In the genomic region with DNA sequence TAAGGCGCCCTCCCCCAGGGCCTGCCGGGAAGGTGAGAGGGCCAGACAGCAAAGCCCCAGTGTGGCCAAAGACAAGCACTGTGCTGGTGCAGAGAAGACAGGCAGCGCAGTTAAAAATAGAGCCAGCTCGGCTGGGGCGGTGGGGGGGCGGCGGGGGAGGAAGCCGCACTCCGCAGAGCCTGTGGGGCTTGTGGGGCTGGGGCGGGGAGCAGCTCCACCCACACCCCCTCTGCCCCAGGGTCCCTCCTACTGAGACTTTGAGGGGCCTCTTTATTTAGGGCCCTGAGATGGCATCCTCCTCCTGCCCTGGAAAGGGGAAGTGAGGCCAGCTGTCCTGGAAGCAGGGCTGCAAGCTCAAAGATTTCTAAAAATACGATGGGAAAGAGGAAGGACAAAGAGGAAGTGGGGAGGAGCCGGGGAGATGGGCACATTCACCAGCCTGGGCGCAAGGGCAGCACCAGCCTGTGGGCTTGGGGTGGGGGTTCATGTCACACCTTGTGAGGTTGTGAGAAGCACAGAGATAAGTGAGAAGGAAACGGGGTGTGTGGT, we compare ENCODE assay signal across 9 cellular contexts. TPM values are rescaled to one million over a fixed set of nuclear protein-coding genes. Genes with fewer than 3 reads are reported as not detected.
DNase-seq lines count a peak whose midpoint lies in the region; ATAC-seq and TF ChIP-seq lines count a peak whose summit lies in the region.
"Had no signal": no experiment of that assay in that cellular context is flagged by ENCODE, and none has a peak within 500 bp of the region (broad histone marks: within the 10 kb centered on the region; RNA-seq: fewer than 3 reads in every experiment).

No MANE protein-coding gene starts in this region.

- intact Hi-C loops in left lung (cut with DNase I): no loop called here

- H3K9me3 Mint-ChIP-seq in CD8-positive, alpha-beta memory T cell: no peaks in the 10 kb centered on the region
- H3K9me3 Mint-ChIP-seq: nephron had no signal

- CTCF ChIA-PET in CD8-positive, alpha-beta memory T cell (lab: Charles Lee): interaction anchor here (0.9 to 1.6 kb wide), 6 partner anchors 9 to 144 kb away, joined by 3 to 4 read pairs (median 3); no protein-coding TSS in a partner anchor

- peak overlapping the region; percentile 89 to 98 (median 95) for H3K4me3 Mint-ChIP-seq in CD8-positive, alpha-beta memory T cell
- H3K4me3 Mint-ChIP-seq: nephron had no signal

- POLR2A ChIA-PET in CD8-positive, alpha-beta memory T cell (lab: Charles Lee): interaction anchor here (0.6 to 1.2 kb wide), 3 partner anchors 16 to 264 kb away, joined by 3 to 4 read pairs (median 3); no protein-coding TSS in a partner anchor

- H4K20me1 ChIP-seq in Karpas-422 (ENCODE audit: insufficient read depth, low read depth, low read length): no peaks in the 10 kb centered on the region

- peaks cover 24% of the 10 kb centered on the region for H3K36me3 ChIP-seq in CD8-positive, alpha-beta memory T cell (ENCODE audit: insufficient read depth, low read length)
- H3K36me3 ChIP-seq in Karpas-422 (ENCODE audit: insufficient read depth, low read length): no peaks in the 10 kb centered on the region
- peaks cover 0 to 36% of the 10 kb centered on the region in 2 donors for H3K36me3 ChIP-seq in left lung
- no peaks in the 10 kb centered on the region for H3K36me3 ChIP-seq in urinary bladder (ENCODE audit: insufficient read depth)

- H3K27ac Mint-ChIP-seq in CD8-positive, alpha-beta memory T cell: peak overlapping the region; percentile 77 to 100 (median 96)

- H3K4me2 ChIP-seq in Karpas-422 (ENCODE audit: low read depth, low read length, poor library complexity, severe bottlenecking): peak overlapping the region; percentile 86

- H3K27ac ChIP-seq in CD8-positive, alpha-beta memory T cell (ENCODE audit: low read depth, low read length): peak overlapping the region; percentile 47
- peak overlapping the region; percentile 92 for H3K27ac ChIP-seq in Karpas-422 (ENCODE audit: low read length)
- H3K27ac ChIP-seq in left lung: peak overlapping the region; percentile 33 to 96
- no peak overlapping the region for H3K27ac ChIP-seq in urinary bladder (ENCODE audit: low read depth)

- peaks cover 0 to 1% of the 10 kb centered on the region in 2 donors for H3K27me3 Mint-ChIP-seq in CD8-positive, alpha-beta memory T cell

- no peaks in the 10 kb centered on the region for H3K79me2 ChIP-seq in Karpas-422 (ENCODE audit: low read length)

- no peaks in the 10 kb centered on the region for H3K9me2 ChIP-seq in Karpas-422 (replicated peaks; ENCODE audit: insufficient read depth, low read length)

- H3K4me1 ChIP-seq in CD8-positive, alpha-beta memory T cell (ENCODE audit: insufficient read depth, low read length): peaks cover 48% of the 10 kb centered on the region
- H3K4me1 ChIP-seq in Karpas-422 (ENCODE audit: low read length): peaks cover 36% of the 10 kb centered on the region
- H3K4me1 ChIP-seq in left lung: peaks cover 0 to 74% of the 10 kb centered on the region in 2 donors
- H3K4me1 ChIP-seq in urinary bladder (ENCODE audit: insufficient read depth): no peaks in the 10 kb centered on the region

- peaks cover 63 to 79% (median 77%) of the 10 kb centered on the region in 3 donors for H3K4me1 Mint-ChIP-seq in CD8-positive, alpha-beta memory T cell

- H3K27me3 ChIP-seq in CD8-positive, alpha-beta memory T cell (ENCODE audit: insufficient read depth, low read length, poor library complexity, severe bottlenecking): no peaks in the 10 kb centered on the region
- H3K27me3 ChIP-seq in Karpas-422 (ENCODE audit: low read length) (no peaks in the 10 kb centered on the region), left lung (peaks cover 0 to 23% of the 10 kb centered on the region in 2 donors)

- H3K36me3 Mint-ChIP-seq in CD8-positive, alpha-beta memory T cell: peaks cover 5 to 63% (median 11%) of the 10 kb centered on the region in 3 donors

- peak; percentile 77 for ATAC-seq in left lung
- no peak for ATAC-seq in HG02588 (IDR thresholded peaks at IDR 0.05; ENCODE audit: unreplicated experiment)

- H3K9me3 ChIP-seq in CD8-positive, alpha-beta memory T cell (ENCODE audit: low read length): no peaks in the 10 kb centered on the region
- H3K9me3 ChIP-seq in Karpas-422 (ENCODE audit: low read length) (no peaks in the 10 kb centered on the region), left lung (no peaks in the 10 kb centered on the region)

- peak overlapping the region; percentile 89 for H3K4me3 ChIP-seq in CD8-positive, alpha-beta memory T cell (ENCODE audit: low read length)
- H3K4me3 ChIP-seq in Karpas-422 (ENCODE audit: low read length) (peak overlapping the region; percentile 55), left lung (peak overlapping the region in 1 of 2 donors; percentile 62), urinary bladder (ENCODE audit: low read depth, low read length) (peak overlapping the region; percentile 13)

- peak; percentile 40 to 73 (median 58) for DNase-seq in CD8-positive, alpha-beta memory T cell
- DNase-seq in Karpas-422 (peak; percentile 90), left lung (peak; percentile 87 to 90), NCI-H187 treated with DMSO at 0.1 percent for 48 hours (lab: John Stamatoyannopoulos, UW) (no peak), DMS153 treated with DMSO at 0.1 percent for 48 hours (lab: John Stamatoyannopoulos, UW; ENCODE audit: unreplicated experiment) (no peak)
- DNase-seq in activated T-helper 9 cell treated with anti-CD3 and anti-CD28 coated beads, Interleukin-2, amount 50 U/mL, for 16 hours (ENCODE audit: low read depth): peak; percentile 28

- H3K9ac ChIP-seq in Karpas-422 (ENCODE audit: low read length): peak overlapping the region; percentile 63

- TF ChIP-seq CTCF in left lung (IDR thresholded peaks at IDR 0.05): no peak

- WGBS in urinary bladder: 27% methylated on average over 13 of the region's 14 CpGs

- H2AFZ ChIP-seq in Karpas-422 (ENCODE audit: low read length): no peak overlapping the region

RNA-seq across cellular contexts. Expression of a gene that starts 2.6 kb away (rescaled TPM):
- 10 to 100 TPM; 23.1 to 24.7 TPM for total RNA-seq in CD8-positive, alpha-beta memory T cell
- 80.2 TPM for polyA plus RNA-seq in CD8-positive, alpha-beta memory T cell
- 11.1 and 12.6 TPM in 2 replicates for total RNA-seq in Karpas-422 (2014; rRNA removed; shearing (Covaris generic); ENCODE audit: low replicate concordance)
- total RNA-seq in left lung (10 to 100 TPM; 16.2 to 63.4 TPM), urinary bladder (10.8 TPM)
- polyA plus RNA-seq in urinary bladder: 5.2 TPM

RNA-seq across cellular contexts. Expression of a gene that starts 40.8 kb away (rescaled TPM):
- total RNA-seq in CD8-positive, alpha-beta memory T cell: 100 to 1,000 TPM; 433 to 452 TPM
- 1,206 TPM for polyA plus RNA-seq in CD8-positive, alpha-beta memory T cell
- 251 and 294 TPM in 2 replicates for total RNA-seq in Karpas-422 (2014; rRNA removed; shearing (Covaris generic); ENCODE audit: low replicate concordance)
- total RNA-seq in left lung: 10 to 100 TPM; 40.9 to 77.2 TPM
- total RNA-seq in urinary bladder: 3.2 TPM
- polyA plus RNA-seq in urinary bladder: 17.4 TPM

Comparison
In these comparisons a context has a peak if more than half of its experiments do, and no peak if none do; other contexts are left out.
1. DNase-seq: peak in CD8-positive, alpha-beta memory T cell (5 of 5), Karpas-422 (single experiment), activated T-helper 9 cell treated with anti-CD3 and anti-CD28 coated beads, Interleukin-2, amount 50 U/mL, for 16 hours (single experiment) and left lung (2 of 2); none in NCI-H187 treated with DMSO at 0.1 percent for 48 hours (single experiment) and DMS153 treated with DMSO at 0.1 percent for 48 hours (single experiment).
2. RNA of a gene that starts 40.8 kb away (total RNA-seq): 433 to 452 TPM in CD8-positive, alpha-beta memory T cell, 251 to 294 TPM in Karpas-422 and 40.9 to 77.2 TPM in left lung; 3.2 TPM in urinary bladder (single experiment); every median in the first group is over 10 times any median in the second.